Comparison of ENCODE assay signal across 1 cellular context in the genomic region with DNA sequence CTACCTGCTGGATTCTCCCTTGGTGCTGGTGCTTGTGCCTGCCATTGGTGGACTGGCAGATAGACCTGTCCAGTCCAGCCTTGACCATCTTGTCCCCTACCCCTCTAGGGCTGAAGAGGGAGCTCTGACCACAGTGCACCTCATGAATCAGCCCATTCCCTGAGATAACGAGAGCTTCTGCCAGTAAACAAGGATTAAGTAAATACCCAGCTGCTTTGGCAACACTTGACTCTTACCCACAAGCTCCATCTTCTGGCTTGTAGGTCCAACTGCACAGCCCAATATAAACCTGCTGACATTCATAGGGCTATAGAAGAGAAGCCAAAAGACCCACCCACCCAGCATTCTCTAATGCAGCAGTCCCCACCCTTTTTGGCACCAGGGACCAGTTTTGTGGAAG.
TF ChIP-seq lines count a peak whose summit lies in the region.

No MANE protein-coding gene starts in this region.

TF ChIP-seq in HepG2, 621 proteins besides CTCF, POLR2A, EP300 and RAD21 (continued from another document and continues in another):
- TF ChIP-seq, protein P1, sequence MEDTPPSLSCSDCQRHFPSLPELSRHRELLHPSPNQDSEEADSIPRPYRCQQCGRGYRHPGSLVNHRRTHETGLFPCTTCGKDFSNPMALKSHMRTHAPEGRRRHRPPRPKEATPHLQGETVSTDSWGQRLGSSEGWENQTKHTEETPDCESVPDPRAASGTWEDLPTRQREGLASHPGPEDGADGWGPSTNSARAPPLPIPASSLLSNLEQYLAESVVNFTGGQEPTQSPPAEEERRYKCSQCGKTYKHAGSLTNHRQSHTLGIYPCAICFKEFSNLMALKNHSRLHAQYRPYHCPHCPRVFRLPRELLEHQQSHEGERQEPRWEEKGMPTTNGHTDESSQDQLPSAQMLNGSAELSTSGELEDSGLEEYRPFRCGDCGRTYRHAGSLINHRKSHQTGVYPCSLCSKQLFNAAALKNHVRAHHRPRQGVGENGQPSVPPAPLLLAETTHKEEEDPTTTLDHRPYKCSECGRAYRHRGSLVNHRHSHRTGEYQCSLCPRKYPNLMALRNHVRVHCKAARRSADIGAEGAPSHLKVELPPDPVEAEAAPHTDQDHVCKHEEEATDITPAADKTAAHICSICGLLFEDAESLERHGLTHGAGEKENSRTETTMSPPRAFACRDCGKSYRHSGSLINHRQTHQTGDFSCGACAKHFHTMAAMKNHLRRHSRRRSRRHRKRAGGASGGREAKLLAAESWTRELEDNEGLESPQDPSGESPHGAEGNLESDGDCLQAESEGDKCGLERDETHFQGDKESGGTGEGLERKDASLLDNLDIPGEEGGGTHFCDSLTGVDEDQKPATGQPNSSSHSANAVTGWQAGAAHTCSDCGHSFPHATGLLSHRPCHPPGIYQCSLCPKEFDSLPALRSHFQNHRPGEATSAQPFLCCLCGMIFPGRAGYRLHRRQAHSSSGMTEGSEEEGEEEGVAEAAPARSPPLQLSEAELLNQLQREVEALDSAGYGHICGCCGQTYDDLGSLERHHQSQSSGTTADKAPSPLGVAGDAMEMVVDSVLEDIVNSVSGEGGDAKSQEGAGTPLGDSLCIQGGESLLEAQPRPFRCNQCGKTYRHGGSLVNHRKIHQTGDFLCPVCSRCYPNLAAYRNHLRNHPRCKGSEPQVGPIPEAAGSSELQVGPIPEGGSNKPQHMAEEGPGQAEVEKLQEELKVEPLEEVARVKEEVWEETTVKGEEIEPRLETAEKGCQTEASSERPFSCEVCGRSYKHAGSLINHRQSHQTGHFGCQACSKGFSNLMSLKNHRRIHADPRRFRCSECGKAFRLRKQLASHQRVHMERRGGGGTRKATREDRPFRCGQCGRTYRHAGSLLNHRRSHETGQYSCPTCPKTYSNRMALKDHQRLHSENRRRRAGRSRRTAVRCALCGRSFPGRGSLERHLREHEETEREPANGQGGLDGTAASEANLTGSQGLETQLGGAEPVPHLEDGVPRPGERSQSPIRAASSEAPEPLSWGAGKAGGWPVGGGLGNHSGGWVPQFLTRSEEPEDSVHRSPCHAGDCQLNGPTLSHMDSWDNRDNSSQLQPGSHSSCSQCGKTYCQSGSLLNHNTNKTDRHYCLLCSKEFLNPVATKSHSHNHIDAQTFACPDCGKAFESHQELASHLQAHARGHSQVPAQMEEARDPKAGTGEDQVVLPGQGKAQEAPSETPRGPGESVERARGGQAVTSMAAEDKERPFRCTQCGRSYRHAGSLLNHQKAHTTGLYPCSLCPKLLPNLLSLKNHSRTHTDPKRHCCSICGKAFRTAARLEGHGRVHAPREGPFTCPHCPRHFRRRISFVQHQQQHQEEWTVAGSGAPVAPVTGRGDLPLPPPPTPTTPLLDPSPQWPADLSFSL (CRISPR knock-in tag; IDR thresholded peaks at IDR 0.05), result no peak
- TF ChIP-seq, protein P2, sequence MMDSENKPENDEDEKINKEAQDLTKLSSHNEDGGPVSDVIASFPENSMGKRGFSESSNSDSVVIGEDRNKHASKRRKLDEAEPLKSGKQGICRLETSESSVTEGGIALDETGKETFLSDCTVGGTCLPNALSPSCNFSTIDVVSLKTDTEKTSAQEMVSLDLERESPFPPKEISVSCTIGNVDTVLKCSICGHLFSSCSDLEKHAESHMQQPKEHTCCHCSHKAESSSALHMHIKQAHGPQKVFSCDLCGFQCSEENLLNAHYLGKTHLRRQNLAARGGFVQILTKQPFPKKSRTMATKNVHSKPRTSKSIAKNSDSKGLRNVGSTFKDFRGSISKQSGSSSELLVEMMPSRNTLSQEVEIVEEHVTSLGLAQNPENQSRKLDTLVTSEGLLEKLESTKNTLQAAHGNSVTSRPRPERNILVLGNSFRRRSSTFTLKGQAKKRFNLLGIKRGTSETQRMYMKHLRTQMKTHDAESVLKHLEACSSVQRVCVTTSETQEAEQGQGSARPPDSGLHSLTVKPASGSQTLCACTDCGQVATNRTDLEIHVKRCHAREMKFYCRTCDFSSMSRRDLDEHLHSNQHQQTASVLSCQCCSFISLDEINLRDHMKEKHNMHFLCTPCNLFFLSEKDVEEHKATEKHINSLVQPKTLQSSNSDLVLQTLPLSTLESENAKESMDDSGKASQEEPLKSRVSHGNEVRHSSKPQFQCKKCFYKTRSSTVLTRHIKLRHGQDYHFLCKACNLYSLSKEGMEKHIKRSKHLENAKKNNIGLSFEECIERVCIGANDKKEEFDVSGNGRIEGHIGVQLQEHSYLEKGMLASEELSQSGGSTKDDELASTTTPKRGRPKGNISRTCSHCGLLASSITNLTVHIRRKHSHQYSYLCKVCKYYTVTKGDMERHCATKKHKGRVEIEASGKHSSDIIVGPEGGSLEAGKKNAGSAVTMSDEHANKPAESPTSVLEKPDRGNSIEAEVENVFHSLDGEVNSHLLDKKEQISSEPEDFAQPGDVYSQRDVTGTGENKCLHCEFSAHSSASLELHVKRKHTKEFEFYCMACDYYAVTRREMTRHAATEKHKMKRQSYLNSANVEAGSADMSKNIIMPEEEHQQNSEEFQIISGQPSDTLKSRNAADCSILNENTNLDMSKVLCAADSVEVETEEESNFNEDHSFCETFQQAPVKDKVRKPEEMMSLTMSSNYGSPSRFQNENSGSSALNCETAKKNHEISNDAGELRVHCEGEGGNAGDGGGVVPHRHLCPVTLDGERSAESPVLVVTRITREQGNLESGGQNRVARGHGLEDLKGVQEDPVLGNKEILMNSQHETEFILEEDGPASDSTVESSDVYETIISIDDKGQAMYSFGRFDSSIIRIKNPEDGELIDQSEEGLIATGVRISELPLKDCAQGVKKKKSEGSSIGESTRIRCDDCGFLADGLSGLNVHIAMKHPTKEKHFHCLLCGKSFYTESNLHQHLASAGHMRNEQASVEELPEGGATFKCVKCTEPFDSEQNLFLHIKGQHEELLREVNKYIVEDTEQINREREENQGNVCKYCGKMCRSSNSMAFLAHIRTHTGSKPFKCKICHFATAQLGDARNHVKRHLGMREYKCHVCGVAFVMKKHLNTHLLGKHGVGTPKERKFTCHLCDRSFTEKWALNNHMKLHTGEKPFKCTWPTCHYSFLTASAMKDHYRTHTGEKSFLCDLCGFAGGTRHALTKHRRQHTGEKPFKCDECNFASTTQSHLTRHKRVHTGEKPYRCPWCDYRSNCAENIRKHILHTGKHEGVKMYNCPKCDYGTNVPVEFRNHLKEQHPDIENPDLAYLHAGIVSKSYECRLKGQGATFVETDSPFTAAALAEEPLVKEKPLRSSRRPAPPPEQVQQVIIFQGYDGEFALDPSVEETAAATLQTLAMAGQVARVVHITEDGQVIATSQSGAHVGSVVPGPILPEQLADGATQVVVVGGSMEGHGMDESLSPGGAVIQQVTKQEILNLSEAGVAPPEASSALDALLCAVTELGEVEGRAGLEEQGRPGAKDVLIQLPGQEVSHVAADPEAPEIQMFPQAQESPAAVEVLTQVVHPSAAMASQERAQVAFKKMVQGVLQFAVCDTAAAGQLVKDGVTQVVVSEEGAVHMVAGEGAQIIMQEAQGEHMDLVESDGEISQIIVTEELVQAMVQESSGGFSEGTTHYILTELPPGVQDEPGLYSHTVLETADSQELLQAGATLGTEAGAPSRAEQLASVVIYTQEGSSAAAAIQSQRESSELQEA (CRISPR knock-in tag; IDR thresholded peaks at IDR 0.05; ENCODE audit: not compliant biosample characterization), result no peak
- no peak for TF ChIP-seq ELF1 (CRISPR knock-in tag; IDR thresholded peaks at IDR 0.05)
- TF ChIP-seq, protein P3, sequence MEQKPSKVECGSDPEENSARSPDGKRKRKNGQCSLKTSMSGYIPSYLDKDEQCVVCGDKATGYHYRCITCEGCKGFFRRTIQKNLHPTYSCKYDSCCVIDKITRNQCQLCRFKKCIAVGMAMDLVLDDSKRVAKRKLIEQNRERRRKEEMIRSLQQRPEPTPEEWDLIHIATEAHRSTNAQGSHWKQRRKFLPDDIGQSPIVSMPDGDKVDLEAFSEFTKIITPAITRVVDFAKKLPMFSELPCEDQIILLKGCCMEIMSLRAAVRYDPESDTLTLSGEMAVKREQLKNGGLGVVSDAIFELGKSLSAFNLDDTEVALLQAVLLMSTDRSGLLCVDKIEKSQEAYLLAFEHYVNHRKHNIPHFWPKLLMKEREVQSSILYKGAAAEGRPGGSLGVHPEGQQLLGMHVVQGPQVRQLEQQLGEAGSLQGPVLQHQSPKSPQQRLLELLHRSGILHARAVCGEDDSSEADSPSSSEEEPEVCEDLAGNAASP (CRISPR knock-in tag; IDR thresholded peaks at IDR 0.05; ENCODE audit: borderline replicate concordance), result no peak
- TF ChIP-seq ZNF101 (CRISPR knock-in tag; IDR thresholded peaks at IDR 0.05; ENCODE audit: borderline replicate concordance, low read depth), result no peak
- TF ChIP-seq, protein P4, sequence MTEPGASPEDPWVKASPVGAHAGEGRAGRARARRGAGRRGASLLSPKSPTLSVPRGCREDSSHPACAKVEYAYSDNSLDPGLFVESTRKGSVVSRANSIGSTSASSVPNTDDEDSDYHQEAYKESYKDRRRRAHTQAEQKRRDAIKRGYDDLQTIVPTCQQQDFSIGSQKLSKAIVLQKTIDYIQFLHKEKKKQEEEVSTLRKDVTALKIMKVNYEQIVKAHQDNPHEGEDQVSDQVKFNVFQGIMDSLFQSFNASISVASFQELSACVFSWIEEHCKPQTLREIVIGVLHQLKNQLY (CRISPR knock-in tag; IDR thresholded peaks at IDR 0.05), result no peak
- peak; percentile 38; the same call in 1 of the 2 replicates for TF ChIP-seq ZNF644 (CRISPR knock-in tag; IDR thresholded peaks at IDR 0.05; ENCODE audit: low read depth)
- TF ChIP-seq ZNF550 (CRISPR knock-in tag; IDR thresholded peaks at IDR 0.05; ENCODE audit: borderline replicate concordance), result no peak
- TF ChIP-seq ZBTB8A (CRISPR knock-in tag; IDR thresholded peaks at IDR 0.05; ENCODE audit: borderline replicate concordance, low read depth), result no peak
- TF ChIP-seq, protein P5, sequence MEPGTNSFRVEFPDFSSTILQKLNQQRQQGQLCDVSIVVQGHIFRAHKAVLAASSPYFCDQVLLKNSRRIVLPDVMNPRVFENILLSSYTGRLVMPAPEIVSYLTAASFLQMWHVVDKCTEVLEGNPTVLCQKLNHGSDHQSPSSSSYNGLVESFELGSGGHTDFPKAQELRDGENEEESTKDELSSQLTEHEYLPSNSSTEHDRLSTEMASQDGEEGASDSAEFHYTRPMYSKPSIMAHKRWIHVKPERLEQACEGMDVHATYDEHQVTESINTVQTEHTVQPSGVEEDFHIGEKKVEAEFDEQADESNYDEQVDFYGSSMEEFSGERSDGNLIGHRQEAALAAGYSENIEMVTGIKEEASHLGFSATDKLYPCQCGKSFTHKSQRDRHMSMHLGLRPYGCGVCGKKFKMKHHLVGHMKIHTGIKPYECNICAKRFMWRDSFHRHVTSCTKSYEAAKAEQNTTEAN (CRISPR knock-in tag; conservative IDR thresholded peaks at IDR 0.05), result no peak
- peak; percentile 50; the same call in 1 of the 2 replicates for TF ChIP-seq SMC3 (IDR thresholded peaks at IDR 0.05; ENCODE audit: low read length)
- 0 out of 2 replicates have a peak, but pooled peaks have one; percentile 58 for TF ChIP-seq FOXK2 (IDR thresholded peaks at IDR 0.05)
- TF ChIP-seq, protein P6, sequence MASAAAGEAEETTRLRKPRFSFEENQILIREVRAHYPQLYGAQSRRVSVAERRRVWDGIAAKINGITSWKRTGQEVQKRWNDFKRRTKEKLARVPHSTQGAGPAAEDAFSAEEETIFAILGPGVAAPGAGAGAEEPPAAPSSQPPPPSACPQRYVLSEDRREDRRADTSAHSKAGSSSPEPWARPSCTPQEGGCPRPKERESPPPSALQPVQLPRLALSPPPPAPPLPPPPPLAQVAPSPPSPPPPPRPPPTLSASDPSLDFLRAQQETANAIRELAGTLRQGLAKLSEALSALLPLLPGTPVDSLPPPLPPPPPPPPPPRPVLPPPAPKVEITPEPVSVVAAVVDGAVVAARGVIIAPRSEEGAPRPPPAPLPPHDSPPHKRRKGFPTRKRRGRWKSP (CRISPR knock-in tag; IDR thresholded peaks at IDR 0.05), result no peak
- peak; percentile 79 for TF ChIP-seq FOXA3 (CRISPR knock-in tag; IDR thresholded peaks at IDR 0.05)
- no peak for TF ChIP-seq ZNF674 (CRISPR knock-in tag; IDR thresholded peaks at IDR 0.05; ENCODE audit: low read depth)
- TF ChIP-seq, protein P7, sequence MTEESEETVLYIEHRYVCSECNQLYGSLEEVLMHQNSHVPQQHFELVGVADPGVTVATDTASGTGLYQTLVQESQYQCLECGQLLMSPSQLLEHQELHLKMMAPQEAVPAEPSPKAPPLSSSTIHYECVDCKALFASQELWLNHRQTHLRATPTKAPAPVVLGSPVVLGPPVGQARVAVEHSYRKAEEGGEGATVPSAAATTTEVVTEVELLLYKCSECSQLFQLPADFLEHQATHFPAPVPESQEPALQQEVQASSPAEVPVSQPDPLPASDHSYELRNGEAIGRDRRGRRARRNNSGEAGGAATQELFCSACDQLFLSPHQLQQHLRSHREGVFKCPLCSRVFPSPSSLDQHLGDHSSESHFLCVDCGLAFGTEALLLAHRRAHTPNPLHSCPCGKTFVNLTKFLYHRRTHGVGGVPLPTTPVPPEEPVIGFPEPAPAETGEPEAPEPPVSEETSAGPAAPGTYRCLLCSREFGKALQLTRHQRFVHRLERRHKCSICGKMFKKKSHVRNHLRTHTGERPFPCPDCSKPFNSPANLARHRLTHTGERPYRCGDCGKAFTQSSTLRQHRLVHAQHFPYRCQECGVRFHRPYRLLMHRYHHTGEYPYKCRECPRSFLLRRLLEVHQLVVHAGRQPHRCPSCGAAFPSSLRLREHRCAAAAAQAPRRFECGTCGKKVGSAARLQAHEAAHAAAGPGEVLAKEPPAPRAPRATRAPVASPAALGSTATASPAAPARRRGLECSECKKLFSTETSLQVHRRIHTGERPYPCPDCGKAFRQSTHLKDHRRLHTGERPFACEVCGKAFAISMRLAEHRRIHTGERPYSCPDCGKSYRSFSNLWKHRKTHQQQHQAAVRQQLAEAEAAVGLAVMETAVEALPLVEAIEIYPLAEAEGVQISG (CRISPR knock-in tag; IDR thresholded peaks at IDR 0.05), result peak; percentile 92
- no peak for TF ChIP-seq MAF1 (CRISPR knock-in tag; IDR thresholded peaks at IDR 0.05; ENCODE audit: borderline replicate concordance)
- TF ChIP-seq, protein P8, sequence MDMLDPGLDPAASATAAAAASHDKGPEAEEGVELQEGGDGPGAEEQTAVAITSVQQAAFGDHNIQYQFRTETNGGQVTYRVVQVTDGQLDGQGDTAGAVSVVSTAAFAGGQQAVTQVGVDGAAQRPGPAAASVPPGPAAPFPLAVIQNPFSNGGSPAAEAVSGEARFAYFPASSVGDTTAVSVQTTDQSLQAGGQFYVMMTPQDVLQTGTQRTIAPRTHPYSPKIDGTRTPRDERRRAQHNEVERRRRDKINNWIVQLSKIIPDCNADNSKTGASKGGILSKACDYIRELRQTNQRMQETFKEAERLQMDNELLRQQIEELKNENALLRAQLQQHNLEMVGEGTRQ (IDR thresholded peaks at IDR 0.05; ENCODE audit: low read depth, low read length), result no peak
- TF ChIP-seq, protein P8 (CRISPR knock-in tag; IDR thresholded peaks at IDR 0.05; ENCODE audit: borderline replicate concordance), result no peak
- no peak for TF ChIP-seq PLRG1 (conservative IDR thresholded peaks at IDR 0.05)
- TF ChIP-seq FOXJ3 (CRISPR knock-in tag; IDR thresholded peaks at IDR 0.05; ENCODE audit: borderline replicate concordance), result 0 out of 2 replicates have a peak, but pooled peaks have one; percentile 40
